ENCODE assay signal across 31 cellular contexts in genomic region chr4:87982036-87982435, GRCh38. TPM values are rescaled to one million over a fixed set of nuclear protein-coding genes. Genes with fewer than 3 reads are reported as not detected.
"Had no signal": no experiment of that assay in that cellular context is flagged by ENCODE, and none has a peak within 500 bp of the region (broad histone marks: within the 10 kb centered on the region; RNA-seq: fewer than 3 reads in every experiment).

No MANE protein-coding gene starts in this region.

- H3K27ac ChIP-seq: colonic mucosa, hepatocyte, left ventricle myocardium inferior, neural progenitor cell, ovary, psoas muscle, thyroid gland had no signal

- ATAC-seq: activated T-cell treated with anti-CD3 and anti-CD28 coated beads, Interleukin-2, amount 50 U/mL, for 4 hours; effector memory CD8-positive, alpha-beta T cell; esophagus mucosa; naive thymus-derived CD8-positive, alpha-beta T cell; psoas muscle; right cardiac atrium; stimulated activated naive CD8-positive, alpha-beta T cell treated with anti-CD3 and anti-CD28 coated beads, Interleukin-15, Interleukin-2, amounts not matched to agents 100 U/mL and 50 U/mL, for 24 hours; WTC11 had no signal

- H3K4me3 ChIP-seq: colonic mucosa, dorsolateral prefrontal cortex, hepatocyte, left ventricle myocardium inferior, neural progenitor cell, ovary, psoas muscle, thyroid gland had no signal

- DNase-seq: activated CD4-positive, alpha-beta T cell treated with anti-CD3 and anti-CD28 coated beads, Interleukin-2, amount 50 U/mL, for 4 hours; activated CD8-positive, alpha-beta memory T cell treated with anti-CD3 and anti-CD28 coated beads for 24 hours; activated CD8-positive, alpha-beta memory T cell treated with anti-CD3 and anti-CD28 coated beads, Interleukin-2, amount 50 U/mL, for 4 hours; activated naive CD4-positive, alpha-beta T cell treated with Interleukin-2 at 50 U/mL for 16 hours; activated naive CD8-positive, alpha-beta T cell treated with anti-CD3 and anti-CD28 coated beads for 36 hours; activated T-cell treated with anti-CD3 and anti-CD28 coated beads, Interleukin-2, amount 50 U/mL, for 4 hours; amniotic stem cell; colonic mucosa; dorsolateral prefrontal cortex; effector memory CD8-positive, alpha-beta T cell; glutamatergic neuron; immature natural killer cell; kidney glomerular epithelial cell; left ventricle myocardium inferior; naive thymus-derived CD8-positive, alpha-beta T cell; ovary; psoas muscle; right cardiac atrium; stimulated activated CD4-positive, alpha-beta T cell treated with anti-CD3 and anti-CD28 coated beads, Interleukin-12 subunit alpha, Interleukin-12 subunit beta, amount 100 ng/mL, for 4 hours; stimulated activated CD4-positive, alpha-beta T cell treated with anti-CD3 and anti-CD28 coated beads, Interleukin-4, amount 100 ng/mL, for 4 hours; stimulated activated naive CD8-positive, alpha-beta T cell treated with anti-CD3 and anti-CD28 coated beads, Interleukin-15, Interleukin-2, amounts not matched to agents 100 U/mL and 50 U/mL, for 24 hours; T1000; thyroid gland had no signal

- H3K4me1 ChIP-seq: colonic mucosa, left ventricle myocardium inferior, neural progenitor cell, psoas muscle, thyroid gland had no signal

- H3K27me3 ChIP-seq: colonic mucosa, dorsolateral prefrontal cortex, neural progenitor cell, thyroid gland had no signal

- FAIRE-seq: bronchial epithelial cell, endothelial cell of umbilical vein, frontal cortex had no signal

- H3K36me3 ChIP-seq: colonic mucosa, left ventricle myocardium inferior, neural progenitor cell, ovary, thyroid gland had no signal

- H3K9me3 ChIP-seq: colonic mucosa, left ventricle myocardium inferior, ovary, psoas muscle, thyroid gland had no signal

RNA-seq across cellular contexts. Expression of gene SPP1, which starts 6.5 kb away (rescaled TPM):
- total RNA-seq: bronchial epithelial cell, endothelial cell of umbilical vein, lung microvascular endothelial cell had no signal
- polyA plus RNA-seq: endothelial cell of umbilical vein; immature natural killer cell; naive thymus-derived CD8-positive, alpha-beta T cell had no signal
